Comparison of ENCODE assay signal across 20 cellular contexts in genomic region chr12:12476836-12477531, GRCh38.
A peak's percentile ranks its signal among the peaks of the same experiment; 100 is the strongest.
DNase-seq lines count a peak whose midpoint lies in the region; ATAC-seq and TF ChIP-seq lines count a peak whose summit lies in the region.
"Had no signal": no experiment of that assay in that cellular context is flagged by ENCODE, and none has a peak within 500 bp of the region (broad histone marks: within the 10 kb centered on the region; RNA-seq: fewer than 3 reads in every experiment).

No MANE protein-coding gene starts in this region.

- H3K9me3 ChIP-seq in gastrocnemius medialis: no peaks in the 10 kb centered on the region
- H3K9me3 ChIP-seq: Caco-2, Peyer's patch, stomach had no signal

- TF ChIP-seq CTCF in gastrocnemius medialis (IDR thresholded peaks at IDR 0.05 in 4 of 5, conservative IDR thresholded peaks at IDR 0.05 in 1 of 5) (no peak), Calu3 (IDR thresholded peaks at IDR 0.05; ENCODE audit: unreplicated experiment) (no peak)

- in situ Hi-C loops in gastrocnemius medialis (cut with MboI; ENCODE audit: low sequenced_read_pairs in 4 of 4): no loop called here

- peaks cover 82% of the 10 kb centered on the region for H3K4me1 Mint-ChIP-seq in activated T-cell treated with anti-CD3 and anti-CD28 coated beads, Interleukin-2, amount 50 U/mL, for 72 hours (ENCODE audit: low read depth)
- H3K4me1 Mint-ChIP-seq in activated T-helper 17 cell treated with anti-CD3 and anti-CD28 coated beads, Interleukin-2, amount 50 U/mL, for 72 hours: peaks cover 62% of the 10 kb centered on the region
- no peaks in the 10 kb centered on the region for H3K4me1 Mint-ChIP-seq in Calu3 (ENCODE audit: low read depth, unreplicated experiment)
- H3K4me1 Mint-ChIP-seq: naive B cell had no signal

- CTCF ChIA-PET in Calu3 (lab: Charles Lee): no interaction called here

- H3K27me3 Mint-ChIP-seq in activated T-cell treated with anti-CD3 and anti-CD28 coated beads, Interleukin-2, amount 50 U/mL, for 72 hours (ENCODE audit: low read depth): no peaks in the 10 kb centered on the region
- no peaks in the 10 kb centered on the region for H3K27me3 Mint-ChIP-seq in activated T-helper 17 cell treated with anti-CD3 and anti-CD28 coated beads, Interleukin-2, amount 50 U/mL, for 72 hours
- H3K27me3 Mint-ChIP-seq in Calu3 (ENCODE audit: unreplicated experiment): no peaks in the 10 kb centered on the region
- H3K27me3 Mint-ChIP-seq: activated naive CD8-positive, alpha-beta T cell treated with anti-CD3 and anti-CD28 coated beads, Interleukin-2, amount 10 ng/mL, durations not matched to agents 7 days and 5 days; naive B cell had no signal

- no TSS peak for BruUV-seq in Calu3 (replicated peaks; lab: Mats Ljungman, UMichigan)

- peaks cover 35 to 56% of the 10 kb centered on the region in 2 donors for H3K36me3 Mint-ChIP-seq in activated T-cell treated with anti-CD3 and anti-CD28 coated beads, Interleukin-2, amount 50 U/mL, for 72 hours (ENCODE audit: insufficient read depth in 2 of 2)
- peaks cover 3% of the 10 kb centered on the region for H3K36me3 Mint-ChIP-seq in activated T-helper 17 cell treated with anti-CD3 and anti-CD28 coated beads, Interleukin-2, amount 50 U/mL, for 72 hours (ENCODE audit: low read depth)
- H3K36me3 Mint-ChIP-seq in Calu3 (ENCODE audit: insufficient read depth, unreplicated experiment): peaks cover 9% of the 10 kb centered on the region

- ATAC-seq in activated T-cell treated with anti-CD3 and anti-CD28 coated beads, Interleukin-2, amount 50 U/mL, for 72 hours (replicated peaks in 1 of 2): no peak
- ATAC-seq in activated T-helper 17 cell treated with anti-CD3 and anti-CD28 coated beads, Interleukin-2, amount 50 U/mL, for 72 hours (replicated peaks): no peak
- ATAC-seq in gastrocnemius medialis (peak; percentile 38 to 52), GM19467 (IDR thresholded peaks at IDR 0.05; ENCODE audit: unreplicated experiment) (no peak)

- H3K27me3 ChIP-seq in layer of hippocampus (ENCODE audit: control insufficient read depth, insufficient read depth, low read length) (no peaks in the 10 kb centered on the region), gastrocnemius medialis (no peaks in the 10 kb centered on the region)
- H3K27me3 ChIP-seq: Peyer's patch, stomach had no signal

- intact Hi-C loops in gastrocnemius medialis (cut with DNase I; ENCODE audit: low total_unique reads): no loop called here
- intact Hi-C loops in Calu3 (cut with micrococcal nuclease; ENCODE audit: unreplicated experiment): no loop called here

- H3K4me3 Mint-ChIP-seq in activated T-cell treated with anti-CD3 and anti-CD28 coated beads, Interleukin-2, amount 50 U/mL, for 72 hours: peak overlapping the region in 1 of 2 donors; percentile 40
- H3K4me3 Mint-ChIP-seq in activated T-helper 17 cell treated with anti-CD3 and anti-CD28 coated beads, Interleukin-2, amount 50 U/mL, for 72 hours: peak overlapping the region; percentile 85
- no peak overlapping the region for H3K4me3 Mint-ChIP-seq in Calu3 (ENCODE audit: low read depth, unreplicated experiment)
- H3K4me3 Mint-ChIP-seq: activated naive CD8-positive, alpha-beta T cell treated with anti-CD3 and anti-CD28 coated beads, Interleukin-2, amount 10 ng/mL, durations not matched to agents 7 days and 5 days; H9; naive B cell had no signal

- H3K27ac ChIP-seq in layer of hippocampus (ENCODE audit: low read depth, low read length) (peak overlapping the region; percentile 86), gastrocnemius medialis (peak overlapping the region in 2 of 4 donors; percentile 27 to 31)
- H3K27ac ChIP-seq: VCaP had no signal

- DNase-seq in activated T-cell treated with anti-CD3 and anti-CD28 coated beads, Interleukin-2, amount 50 U/mL, for 72 hours: no peak
- no peak for DNase-seq in activated T-cell treated with anti-CD3 and anti-CD28 coated beads, Interleukin-2, amount 50 U/mL, for 1 hour
- DNase-seq in gastrocnemius medialis (peak in 1 of 2 donors; percentile 19), NCI-H1930 (lab: John Stamatoyannopoulos, UW) (no peak), Calu3 (no peak)
- DNase-seq: activated naive CD8-positive, alpha-beta T cell treated with anti-CD3 and anti-CD28 coated beads, Interleukin-2, amount 10 ng/mL, durations not matched to agents 7 days and 5 days; Caco-2; central memory CD4-positive, alpha-beta T cell; GDM1; H9; naive B cell; NCI-H1417; NCI-H2171; NCI-H774; Peyer's patch; stomach had no signal

- H3K4me3 ChIP-seq in gastrocnemius medialis: no peak overlapping the region
- H3K4me3 ChIP-seq: Peyer's patch, stomach had no signal

- H3K27ac Mint-ChIP-seq in activated T-cell treated with anti-CD3 and anti-CD28 coated beads, Interleukin-2, amount 50 U/mL, for 72 hours: peak overlapping the region; percentile 94
- peak overlapping the region; percentile 98 for H3K27ac Mint-ChIP-seq in activated T-helper 17 cell treated with anti-CD3 and anti-CD28 coated beads, Interleukin-2, amount 50 U/mL, for 72 hours
- H3K27ac Mint-ChIP-seq in Calu3 (ENCODE audit: unreplicated experiment): no peak overlapping the region

- peaks cover 0 to 23% of the 10 kb centered on the region in 2 donors for H3K36me3 ChIP-seq in gastrocnemius medialis

- H3K9me3 Mint-ChIP-seq in activated T-cell treated with anti-CD3 and anti-CD28 coated beads, Interleukin-2, amount 50 U/mL, for 72 hours: no peaks in the 10 kb centered on the region
- H3K9me3 Mint-ChIP-seq in activated T-helper 17 cell treated with anti-CD3 and anti-CD28 coated beads, Interleukin-2, amount 50 U/mL, for 72 hours: peaks cover 5% of the 10 kb centered on the region
- no peaks in the 10 kb centered on the region for H3K9me3 Mint-ChIP-seq in Calu3 (ENCODE audit: low read depth, unreplicated experiment)
- H3K9me3 Mint-ChIP-seq: activated naive CD8-positive, alpha-beta T cell treated with anti-CD3 and anti-CD28 coated beads, Interleukin-2, amount 10 ng/mL, durations not matched to agents 7 days and 5 days; H9; naive B cell had no signal

- peaks cover 0 to 4% of the 10 kb centered on the region in 2 donors for H3K4me1 ChIP-seq in gastrocnemius medialis
- H3K4me1 ChIP-seq: Caco-2, Peyer's patch had no signal

- no peak for TF ChIP-seq POLR2A in gastrocnemius medialis (IDR thresholded peaks at IDR 0.05)

Comparison
In these comparisons a context has a peak if more than half of its experiments do, and no peak if none do; other contexts are left out.
1. ATAC-seq: peak in gastrocnemius medialis (2 of 2); none in activated T-cell treated with anti-CD3 and anti-CD28 coated beads, Interleukin-2, amount 50 U/mL, for 72 hours (0 of 2), activated T-helper 17 cell treated with anti-CD3 and anti-CD28 coated beads, Interleukin-2, amount 50 U/mL, for 72 hours (single experiment) and GM19467 (single experiment).